Comparison of ENCODE assay signal across 9 cellular contexts in genomic region chr10:128274938-128275337, GRCh38.
DNase-seq lines count a peak whose midpoint lies in the region; ATAC-seq and TF ChIP-seq lines count a peak whose summit lies in the region.
"Had no signal": no experiment of that assay in that cellular context is flagged by ENCODE, and none has a peak within 500 bp of the region (broad histone marks: within the 10 kb centered on the region; RNA-seq: fewer than 3 reads in every experiment).

No MANE protein-coding gene starts in this region.

- intact Hi-C loops in psoas muscle (cut with DNase I): no loop called here

- no peaks in the 10 kb centered on the region for H3K9me3 Mint-ChIP-seq in activated naive CD8-positive, alpha-beta T cell (ENCODE audit: low read depth)

- WGBS in psoas muscle, 3 donors: 12 to 20% (median 14%) methylated on average over 10 of the region's 10 CpGs

- H3K27me3 ChIP-seq in psoas muscle (ENCODE audit: insufficient read depth in 3 of 3, low read length in 2 of 3): peaks cover 0 to 16% (median 1%) of the 10 kb centered on the region in 3 donors

- no peak for TF ChIP-seq CTCF in LNCaP clone FGC (IDR thresholded peaks at IDR 0.05; ENCODE audit: control insufficient read depth, extremely low read depth, insufficient read depth)
- no peak for TF ChIP-seq CTCF in psoas muscle (IDR thresholded peaks at IDR 0.05)

- H3K27ac ChIP-seq in psoas muscle: no peak overlapping the region

- DNase-seq in NCI-H2029 treated with DMSO at 0.1 percent for 48 hours (lab: John Stamatoyannopoulos, UW) (peak; percentile 0), NCI-H2029 (lab: John Stamatoyannopoulos, UW) (no peak), LNCaP clone FGC (ENCODE audit: low read depth) (peak; percentile 11), psoas muscle (peak; percentile 58 to 70), SW 1271 (lab: John Stamatoyannopoulos, UW) (no peak)
- DNase-seq: retina had no signal

- H3K27ac Mint-ChIP-seq in activated naive CD8-positive, alpha-beta T cell: no peak overlapping the region

- H3K36me3 ChIP-seq in psoas muscle (ENCODE audit: insufficient read depth in 1 of 2, low read depth in 1 of 2): no peaks in the 10 kb centered on the region

- ATAC-seq in psoas muscle (peak in 3 of 4 donors; percentile 26 to 30 (median 26)), GM21515 (IDR thresholded peaks at IDR 0.05; ENCODE audit: unreplicated experiment) (no peak), GM21528 (IDR thresholded peaks at IDR 0.05; ENCODE audit: low FRiP score, unreplicated experiment) (no peak)

- H3K4me3 Mint-ChIP-seq in activated naive CD8-positive, alpha-beta T cell: peak overlapping the region; percentile 74

- H3K36me3 Mint-ChIP-seq in activated naive CD8-positive, alpha-beta T cell: no peaks in the 10 kb centered on the region

- no peaks in the 10 kb centered on the region for H3K9me3 ChIP-seq in psoas muscle

- H3K4me1 ChIP-seq in psoas muscle: no peaks in the 10 kb centered on the region

- peaks cover 32% of the 10 kb centered on the region for H3K27me3 Mint-ChIP-seq in activated naive CD8-positive, alpha-beta T cell

- H3K4me3 ChIP-seq in LNCaP clone FGC (ENCODE audit: low read depth, low read length): no peak overlapping the region
- H3K4me3 ChIP-seq in psoas muscle: no peak overlapping the region

- peaks cover 9% of the 10 kb centered on the region for H3K4me1 Mint-ChIP-seq in activated naive CD8-positive, alpha-beta T cell (ENCODE audit: low read depth)

Comparison
In these comparisons a context has a peak if more than half of its experiments do, and no peak if none do; other contexts are left out.
1. DNase-seq: peak in NCI-H2029 treated with DMSO at 0.1 percent for 48 hours (single experiment), LNCaP clone FGC (single experiment) and psoas muscle (2 of 2); none in NCI-H2029 (single experiment) and SW 1271 (0 of 2).
2. ATAC-seq: peak in psoas muscle (3 of 4); none in GM21515 (single experiment) and GM21528 (single experiment).